13 cellular contexts compared by ENCODE assay signal in the genomic region with DNA sequence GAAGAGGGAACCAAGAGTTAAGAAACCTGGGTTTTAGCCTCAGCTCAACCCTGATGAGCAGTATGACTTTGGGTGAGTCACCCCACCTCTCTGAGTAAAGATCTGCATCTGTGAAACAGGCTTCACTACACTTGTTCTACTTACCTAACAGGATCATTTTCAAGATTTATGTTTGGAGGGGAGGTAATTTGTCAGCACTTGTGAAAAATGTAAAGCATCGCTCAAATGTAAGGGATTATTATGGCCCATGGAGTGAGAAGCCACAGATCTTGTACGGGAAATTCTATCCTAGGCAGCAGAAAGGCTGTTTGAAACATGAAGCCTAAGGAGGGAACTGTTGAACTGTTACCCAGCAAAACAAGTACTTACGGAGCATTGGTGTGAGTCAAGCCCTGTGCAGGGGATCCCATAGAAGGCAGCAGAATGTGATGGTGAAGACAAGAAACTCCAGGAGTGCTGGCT.
DNase-seq lines count a peak whose midpoint lies in the region; FAIRE-seq and TF ChIP-seq lines count a peak whose summit lies in the region.
"Had no signal": no experiment of that assay in that cellular context is flagged by ENCODE, and none has a peak within 500 bp of the region (broad histone marks: within the 10 kb centered on the region; RNA-seq: fewer than 3 reads in every experiment).

No MANE protein-coding gene starts in this region.

- H3K9me3 Mint-ChIP-seq in progenitor cell of endocrine pancreas (ENCODE audit: low read depth): no peaks in the 10 kb centered on the region
- H3K9me3 Mint-ChIP-seq in activated T-helper 1 cell treated with anti-CD3 and anti-CD28 coated beads, Interleukin-12 subunit alpha, Interleukin-12 subunit beta, Interleukin-2, Interleukin-4 antibody, amounts not matched to agents 30 ng/mL and 10 ng/mL and 1 ng/mL, durations not matched to agents 14 hours and 24 hours and 36 hours: no peaks in the 10 kb centered on the region

- H4K20me1 ChIP-seq in endothelial cell of umbilical vein (replicated peaks; ENCODE audit: control insufficient read depth, extremely low read depth, insufficient read depth, low read length): no peaks in the 10 kb centered on the region

- dilution Hi-C loops in endothelial cell of umbilical vein (cut with MboI; ENCODE audit: extremely low pct_ligation_motif_present, low sequenced_read_pairs): no loop called here

- H3K36me3 ChIP-seq in endothelial cell of umbilical vein (ENCODE audit: control insufficient read depth in 2 of 2, extremely low read depth in 1 of 2, insufficient read depth in 2 of 2, low read length in 2 of 2) (no peaks in the 10 kb centered on the region), vagina (no peaks in the 10 kb centered on the region)
- H3K36me3 ChIP-seq: neutrophil had no signal

- no peak overlapping the region for H3K4me3 Mint-ChIP-seq in progenitor cell of endocrine pancreas (ENCODE audit: low read depth)
- H3K4me3 Mint-ChIP-seq in activated T-helper 1 cell treated with anti-CD3 and anti-CD28 coated beads, Interleukin-12 subunit alpha, Interleukin-12 subunit beta, Interleukin-2, Interleukin-4 antibody, amounts not matched to agents 30 ng/mL and 10 ng/mL and 1 ng/mL, durations not matched to agents 14 hours and 24 hours and 36 hours: no peak overlapping the region

- POLR2A ChIA-PET in endothelial cell of umbilical vein (lab: Charles Lee): no interaction called here

- no peaks in the 10 kb centered on the region for H3K9me1 ChIP-seq in endothelial cell of umbilical vein (replicated peaks; ENCODE audit: control insufficient read depth, extremely low read depth, insufficient read depth, low read length)

- intact Hi-C loops in endothelial cell of umbilical vein (cut with micrococcal nuclease): loop anchor here (5.0 kb wide), 1 partner anchor 45 kb away; no protein-coding TSS in a partner anchor
- intact Hi-C loops in vagina (cut with DNase I): no loop called here
- intact Hi-C loops in activated T-helper 1 cell treated with anti-CD3 and anti-CD28 coated beads, Interleukin-12 subunit alpha, Interleukin-12 subunit beta, Interleukin-2, Interleukin-4 antibody, amounts not matched to agents 30 ng/mL and 10 ng/mL and 1 ng/mL, durations not matched to agents 14 hours and 24 hours and 36 hours (cut with micrococcal nuclease): no loop called here

- no peak overlapping the region for H2AFZ ChIP-seq in endothelial cell of umbilical vein (ENCODE audit: low read depth, low read length)

- peaks cover 2% of the 10 kb centered on the region for H3K4me1 Mint-ChIP-seq in progenitor cell of endocrine pancreas (ENCODE audit: low read depth)
- no peaks in the 10 kb centered on the region for H3K4me1 Mint-ChIP-seq in activated T-helper 1 cell treated with anti-CD3 and anti-CD28 coated beads, Interleukin-12 subunit alpha, Interleukin-12 subunit beta, Interleukin-2, Interleukin-4 antibody, amounts not matched to agents 30 ng/mL and 10 ng/mL and 1 ng/mL, durations not matched to agents 14 hours and 24 hours and 36 hours (ENCODE audit: low read depth)

- H3K4me2 ChIP-seq in endothelial cell of umbilical vein (ENCODE audit: insufficient read depth, low read length): peak overlapping the region; percentile 20

- no peak overlapping the region for H3K27ac Mint-ChIP-seq in progenitor cell of endocrine pancreas
- H3K27ac Mint-ChIP-seq in activated T-helper 1 cell treated with anti-CD3 and anti-CD28 coated beads, Interleukin-12 subunit alpha, Interleukin-12 subunit beta, Interleukin-2, Interleukin-4 antibody, amounts not matched to agents 30 ng/mL and 10 ng/mL and 1 ng/mL, durations not matched to agents 14 hours and 24 hours and 36 hours: no peak overlapping the region

- CTCF ChIA-PET in endothelial cell of umbilical vein (lab: Charles Lee): interaction anchor here (0.6 to 3.5 kb wide), 5 partner anchors 8 to 166 kb away, joined by 3 to 17 read pairs (median 6); no protein-coding TSS in a partner anchor

- peaks cover 39% of the 10 kb centered on the region for H3K4me1 ChIP-seq in endothelial cell of umbilical vein (ENCODE audit: control insufficient read depth, extremely low read depth, insufficient read depth, low read length)
- H3K4me1 ChIP-seq in vagina: peaks cover 36% of the 10 kb centered on the region

- H3K27me3 ChIP-seq in endothelial cell of umbilical vein (ENCODE audit: control insufficient read depth in 2 of 2, insufficient read depth in 2 of 2, low read length in 2 of 2) (no peaks in the 10 kb centered on the region), vagina (no peaks in the 10 kb centered on the region)
- H3K27me3 ChIP-seq: neutrophil had no signal

- no peaks in the 10 kb centered on the region for H3K36me3 Mint-ChIP-seq in progenitor cell of endocrine pancreas (ENCODE audit: insufficient read depth)
- no peaks in the 10 kb centered on the region for H3K36me3 Mint-ChIP-seq in activated T-helper 1 cell treated with anti-CD3 and anti-CD28 coated beads, Interleukin-12 subunit alpha, Interleukin-12 subunit beta, Interleukin-2, Interleukin-4 antibody, amounts not matched to agents 30 ng/mL and 10 ng/mL and 1 ng/mL, durations not matched to agents 14 hours and 24 hours and 36 hours (ENCODE audit: low read depth)

- TF ChIP-seq CTCF in endothelial cell of umbilical vein (IDR thresholded peaks at IDR 0.05; ENCODE audit: extremely low read depth in 1 of 2, insufficient read depth in 1 of 2, low read depth in 1 of 2, low read length in 2 of 2) (no peak), progenitor cell of endocrine pancreas (IDR thresholded peaks at IDR 0.05; ENCODE audit: unreplicated experiment) (no peak), vagina (IDR thresholded peaks at IDR 0.05) (no peak)

- H3K4me3 ChIP-seq in endothelial cell of umbilical vein (replicated peaks in 1 of 3; ENCODE audit: insufficient read depth in 1 of 3, low read depth in 1 of 3, low read length in 3 of 3) (no peak overlapping the region), vagina (no peak overlapping the region)
- H3K4me3 ChIP-seq: coronary artery had no signal

- no peaks in the 10 kb centered on the region for H3K79me2 ChIP-seq in endothelial cell of umbilical vein (ENCODE audit: control insufficient read depth, insufficient read depth, low read length)

- H3K9ac ChIP-seq in endothelial cell of umbilical vein (replicated peaks; ENCODE audit: extremely low read depth, insufficient read depth, low read length): peak overlapping the region; percentile 39

- H3K27ac ChIP-seq in endothelial cell of umbilical vein (ENCODE audit: insufficient read depth, low read depth, low read length) (peak overlapping the region; percentile 92), vagina (no peak overlapping the region)
- H3K27ac ChIP-seq: coronary artery, neutrophil had no signal

- peak; percentile 71 for FAIRE-seq in endothelial cell of umbilical vein (lab: Jason Lieb, UNC)
- FAIRE-seq: urothelium cell line had no signal

- DNase-seq in GM04504 (ENCODE audit: low read depth) (peak; percentile 39), NCI-H2107 treated with DMSO at 0.1 percent for 48 hours (lab: John Stamatoyannopoulos, UW; ENCODE audit: unreplicated experiment) (peak; percentile 89), endothelial cell of umbilical vein (ENCODE audit: low read depth, low spot score) (peak; percentile 56), renal cortical epithelial cell (ENCODE audit: low read depth) (peak; percentile 66), AML-193 (lab: John Stamatoyannopoulos, UW) (no peak), progenitor cell of endocrine pancreas (ENCODE audit: low spot score, unreplicated experiment) (no peak), vagina (ENCODE audit: extremely low spot score in 2 of 2) (no peak)
- no peak for DNase-seq in activated T-helper 1 cell treated with anti-CD3 and anti-CD28 coated beads, Interleukin-12 subunit alpha, Interleukin-12 subunit beta, Interleukin-2, Interleukin-4 antibody, amounts not matched to agents 30 ng/mL and 10 ng/mL and 1 ng/mL, durations not matched to agents 14 hours and 24 hours and 36 hours (ENCODE audit: low spot score)
- DNase-seq: activated T-cell treated with anti-CD3 and anti-CD28 coated beads, Interleukin-2, amount 50 U/mL, for 1 hour; NCI-H526 had no signal

- TF ChIP-seq POLR2A in endothelial cell of umbilical vein (IDR thresholded peaks at IDR 0.05; ENCODE audit: low read depth, low read length) (no peak), vagina (IDR thresholded peaks at IDR 0.05) (no peak)

- H3K27me3 Mint-ChIP-seq in progenitor cell of endocrine pancreas: peaks cover 9% of the 10 kb centered on the region
- H3K27me3 Mint-ChIP-seq in activated T-helper 1 cell treated with anti-CD3 and anti-CD28 coated beads, Interleukin-12 subunit alpha, Interleukin-12 subunit beta, Interleukin-2, Interleukin-4 antibody, amounts not matched to agents 30 ng/mL and 10 ng/mL and 1 ng/mL, durations not matched to agents 14 hours and 24 hours and 36 hours (ENCODE audit: insufficient read depth): peaks cover 6% of the 10 kb centered on the region

- H3K9me3 ChIP-seq in endothelial cell of umbilical vein (replicated peaks; ENCODE audit: control insufficient read depth, insufficient read depth, low read length): no peaks in the 10 kb centered on the region
- H3K9me3 ChIP-seq in vagina: no peaks in the 10 kb centered on the region
- H3K9me3 ChIP-seq: neutrophil had no signal

- BruUV-seq in endothelial cell of umbilical vein (replicated peaks; lab: Mats Ljungman, UMichigan): no TSS peak

TF ChIP-seq in endothelial cell of umbilical vein, 7 proteins besides CTCF, POLR2A, EP300 and RAD21:
- TF ChIP-seq EZH2 (IDR thresholded peaks at IDR 0.05; ENCODE audit: borderline replicate concordance, low read depth, low read length, severe bottlenecking): no peak
- TF ChIP-seq JUN (IDR thresholded peaks at IDR 0.05; ENCODE audit: borderline replicate concordance, insufficient read depth, insufficient read length, low read depth): peak; percentile 48
- no peak for TF ChIP-seq POLR2AphosphoS5 (IDR thresholded peaks at IDR 0.05; ENCODE audit: insufficient read depth, low read depth, low read length)
- TF ChIP-seq GATA2 (IDR thresholded peaks at IDR 0.05; ENCODE audit: insufficient read depth, insufficient read length, low read depth, low read length): no peak
- peak; percentile 54 for TF ChIP-seq FOS (IDR thresholded peaks at IDR 0.05; ENCODE audit: borderline replicate concordance, insufficient read depth, low read length)
- TF ChIP-seq MYC (IDR thresholded peaks at IDR 0.05; ENCODE audit: low read depth, low read length): no peak
- TF ChIP-seq MAX (IDR thresholded peaks at IDR 0.05; ENCODE audit: insufficient read depth, insufficient read length): no peak

Comparison
In these comparisons a context has a peak if more than half of its experiments do, and no peak if none do; other contexts are left out.
1. DNase-seq: peak in GM04504 (single experiment), NCI-H2107 treated with DMSO at 0.1 percent for 48 hours (single experiment), endothelial cell of umbilical vein (single experiment) and renal cortical epithelial cell (single experiment); none in AML-193 (0 of 2), progenitor cell of endocrine pancreas (single experiment), vagina (0 of 2) and activated T-helper 1 cell treated with anti-CD3 and anti-CD28 coated beads, Interleukin-12 subunit alpha, Interleukin-12 subunit beta, Interleukin-2, Interleukin-4 antibody, amounts not matched to agents 30 ng/mL and 10 ng/mL and 1 ng/mL, durations not matched to agents 14 hours and 24 hours and 36 hours (single experiment).